8 cellular contexts compared by ENCODE assay signal in genomic region chr9:127770905-127771569, GRCh38. TPM values are rescaled to one million over a fixed set of nuclear protein-coding genes. Genes with fewer than 3 reads are reported as not detected.
DNase-seq lines count a peak whose midpoint lies in the region; ATAC-seq, FAIRE-seq and TF ChIP-seq lines count a peak whose summit lies in the region.

No MANE protein-coding gene starts in this region.

- H3K27ac ChIP-seq in keratinocyte (ENCODE audit: control insufficient read depth, insufficient read depth, low read length) = peak overlapping the region; percentile 34

- H3K79me2 ChIP-seq in keratinocyte (ENCODE audit: control insufficient read depth, insufficient read depth, low read length) = no peaks in the 10 kb centered on the region

- H2AFZ ChIP-seq in keratinocyte (ENCODE audit: control insufficient read depth, low read length) = peak overlapping the region; percentile 75

- in situ Hi-C loops in GM18951 (cut with MboI; ENCODE audit: low sequenced_read_pairs, unreplicated experiment) = no loop called here

- peak; percentile 41 for FAIRE-seq in keratinocyte (lab: Jason Lieb, UNC)

- no peaks in the 10 kb centered on the region for H4K20me1 ChIP-seq in keratinocyte (ENCODE audit: control insufficient read depth, extremely low read depth, insufficient read depth, low read length)

- H3K4me2 ChIP-seq in keratinocyte (ENCODE audit: control insufficient read depth, extremely low read depth, insufficient read depth, low read depth, low read length) = peak overlapping the region; percentile 87

- H3K4me3 ChIP-seq in keratinocyte (ENCODE audit: control insufficient read depth in 2 of 3, extremely low read depth in 1 of 3, insufficient read depth in 2 of 3, low read depth in 1 of 3, low read length in 3 of 3) = peak overlapping the region; percentile 48 to 73 (median 64)

- peaks cover 10% of the 10 kb centered on the region for H3K4me1 ChIP-seq in keratinocyte (ENCODE audit: control insufficient read depth, extremely low read depth, insufficient read depth, low read length)

- H3K36me3 ChIP-seq in keratinocyte (ENCODE audit: control insufficient read depth in 2 of 2, extremely low read depth in 1 of 2, insufficient read depth in 2 of 2, low read length in 2 of 2) = no peaks in the 10 kb centered on the region

- peak; percentile 36 for TF ChIP-seq POLR2A in GM18951 (IDR thresholded peaks at IDR 0.05; ENCODE audit: extremely low read depth, insufficient read depth, insufficient read length)

- no peaks in the 10 kb centered on the region for H3K9me1 ChIP-seq in keratinocyte (ENCODE audit: control insufficient read depth, extremely low read depth, insufficient read depth, low read length)

- DNase-seq in AG08396 (ENCODE audit: low spot score) (peak; percentile 98), NCI-H2227 treated with DMSO at 0.1 percent for 48 hours (lab: John Stamatoyannopoulos, UW) (peak; percentile 96), cerebellar nuclear complex (lab: John Stamatoyannopoulos, UW) (peak; percentile 62), keratinocyte (ENCODE audit: low read depth, low spot score) (peak; percentile 85)
- peak; percentile 82 for DNase-seq in activated CD4-positive, CD25-positive, alpha-beta regulatory T cell treated with anti-CD3 and anti-CD28 coated beads, Interleukin-2, amount 50 U/mL, for 16 hours (ENCODE audit: low read depth, low spot score)
- peak; percentile 96 for DNase-seq in stimulated activated CD4-positive, alpha-beta T cell treated with anti-CD3 and anti-CD28 coated beads, Interleukin-12 subunit alpha, Interleukin-12 subunit beta, amount 100 ng/mL, for 4 hours

- dilution Hi-C loops in keratinocyte (cut with MboI; ENCODE audit: extremely low pct_ligation_motif_present, low sequenced_read_pairs) = no loop called here

- TF ChIP-seq CTCF in keratinocyte (optimal IDR thresholded peaks at IDR 0.05 in 1 of 3, IDR thresholded peaks at IDR 0.05 in 1 of 3, conservative IDR thresholded peaks at IDR 0.05 in 1 of 3; ENCODE audit: extremely low read depth in 1 of 3, insufficient read depth in 2 of 3, low read length in 3 of 3) = no peak

- H3K27me3 ChIP-seq in keratinocyte (ENCODE audit: control insufficient read depth, extremely low read depth, insufficient read depth, low read length) = no peaks in the 10 kb centered on the region

- ATAC-seq in HG03175 (IDR thresholded peaks at IDR 0.05; ENCODE audit: unreplicated experiment) = peak; percentile 86

- no peaks in the 10 kb centered on the region for H3K9me3 ChIP-seq in keratinocyte (ENCODE audit: control insufficient read depth, low read depth, low read length)

- H3K9ac ChIP-seq in keratinocyte (ENCODE audit: control insufficient read depth, extremely low read depth, insufficient read depth, low read length) = peak overlapping the region; percentile 46

RNA-seq across cellular contexts. Expression of gene SH2D3C, which starts 7.4 kb away (rescaled TPM):
- 0.12 to 0.21 TPM in 2 of 3 replicates, not detected in the other for polyA plus RNA-seq in keratinocyte
- not detected for polyA plus RNA-seq in keratinocyte (2011; ENCODE audit: low read depth)
- 0.07 and 0.13 TPM in 2 replicates for polyA plus RNA-seq in keratinocyte (2011; cell fraction: cytosol; rRNA removed)
- 0.06 and 0.27 TPM in 2 replicates for polyA plus RNA-seq in keratinocyte (2011; cell fraction: nucleus; rRNA removed)
- polyA plus RNA-seq in keratinocyte (2012; ENCODE audit: low replicate concordance) = 0.13 and 0.18 TPM in 2 replicates
- polyA minus RNA-seq in keratinocyte = 0.16 TPM in 1 of 3 replicates, not detected in the others
- polyA minus RNA-seq in keratinocyte (2011; cell fraction: cytosol; rRNA and poly(A)+ RNA removed) = not detected
- polyA minus RNA-seq in keratinocyte (2011; cell fraction: nucleus; rRNA and poly(A)+ RNA removed) = not detected in 2 replicates

RNA-seq across cellular contexts. Expression of gene CDK9, which starts 14.8 kb away (rescaled TPM):
- 39.0 to 100.0 TPM (median 47.8 TPM) in 3 replicates for polyA plus RNA-seq in keratinocyte
- 35.0 TPM for polyA plus RNA-seq in keratinocyte (2011; ENCODE audit: low read depth)
- polyA plus RNA-seq in keratinocyte (2011; cell fraction: cytosol; rRNA removed) = 41.3 and 43.3 TPM in 2 replicates
- 66.7 and 69.1 TPM in 2 replicates for polyA plus RNA-seq in keratinocyte (2011; cell fraction: nucleus; rRNA removed)
- 49.0 and 57.9 TPM in 2 replicates for polyA plus RNA-seq in keratinocyte (2012; ENCODE audit: low replicate concordance)
- 65.3 to 79.5 TPM (median 73.0 TPM) in 3 replicates for polyA minus RNA-seq in keratinocyte
- 65.2 TPM for polyA minus RNA-seq in keratinocyte (2011; cell fraction: cytosol; rRNA and poly(A)+ RNA removed)
- polyA minus RNA-seq in keratinocyte (2011; cell fraction: nucleus; rRNA and poly(A)+ RNA removed) = 33.9 and 50.0 TPM in 2 replicates

RNA-seq across cellular contexts. Expression of gene FPGS, which starts 31.6 kb away (rescaled TPM):
- 38.2 to 65.0 TPM (median 56.3 TPM) in 3 replicates for polyA plus RNA-seq in keratinocyte
- 19.2 TPM for polyA plus RNA-seq in keratinocyte (2011; ENCODE audit: low read depth)
- polyA plus RNA-seq in keratinocyte (2011; cell fraction: cytosol; rRNA removed) = 42.2 and 62.6 TPM in 2 replicates
- polyA plus RNA-seq in keratinocyte (2011; cell fraction: nucleus; rRNA removed) = 83.1 and 97.6 TPM in 2 replicates
- 23.7 and 67.7 TPM in 2 replicates for polyA plus RNA-seq in keratinocyte (2012; ENCODE audit: low replicate concordance)
- 45.2 to 134 TPM (median 50.4 TPM) in 3 replicates for polyA minus RNA-seq in keratinocyte
- polyA minus RNA-seq in keratinocyte (2011; cell fraction: cytosol; rRNA and poly(A)+ RNA removed) = 85.6 TPM
- 38.2 and 44.2 TPM in 2 replicates for polyA minus RNA-seq in keratinocyte (2011; cell fraction: nucleus; rRNA and poly(A)+ RNA removed)

RNA-seq across cellular contexts. Expression of gene TOR2A, which starts 35.9 kb away (rescaled TPM):
- polyA plus RNA-seq in keratinocyte = 2.3 to 5.9 TPM (median 4.1 TPM) in 3 replicates
- 4.1 TPM for polyA plus RNA-seq in keratinocyte (2011; ENCODE audit: low read depth)
- polyA plus RNA-seq in keratinocyte (2011; cell fraction: cytosol; rRNA removed) = 3.7 and 6.1 TPM in 2 replicates
- 9.9 and 12.0 TPM in 2 replicates for polyA plus RNA-seq in keratinocyte (2011; cell fraction: nucleus; rRNA removed)
- 7.8 and 8.8 TPM in 2 replicates for polyA plus RNA-seq in keratinocyte (2012; ENCODE audit: low replicate concordance)
- polyA minus RNA-seq in keratinocyte = 1.7 to 7.1 TPM (median 2.6 TPM) in 3 replicates
- 9.2 TPM for polyA minus RNA-seq in keratinocyte (2011; cell fraction: cytosol; rRNA and poly(A)+ RNA removed)
- 2.8 and 5.9 TPM in 2 replicates for polyA minus RNA-seq in keratinocyte (2011; cell fraction: nucleus; rRNA and poly(A)+ RNA removed)

RNA-seq across cellular contexts. Expression of gene TTC16, which starts 55.2 kb away (rescaled TPM):
- 0.03 to 0.05 TPM in 2 of 3 replicates, not detected in the other for polyA plus RNA-seq in keratinocyte
- polyA plus RNA-seq in keratinocyte (2011; ENCODE audit: low read depth) = not detected
- polyA plus RNA-seq in keratinocyte (2011; cell fraction: cytosol; rRNA removed) = 0.01 TPM in 1 of 2 replicates, not detected in the other
- 0.08 TPM in 1 of 2 replicates, not detected in the other for polyA plus RNA-seq in keratinocyte (2011; cell fraction: nucleus; rRNA removed)
- not detected in 2 replicates for polyA plus RNA-seq in keratinocyte (2012; ENCODE audit: low replicate concordance)
- 0.10 TPM in 1 of 3 replicates, not detected in the others for polyA minus RNA-seq in keratinocyte
- not detected for polyA minus RNA-seq in keratinocyte (2011; cell fraction: cytosol; rRNA and poly(A)+ RNA removed)
- not detected in 2 replicates for polyA minus RNA-seq in keratinocyte (2011; cell fraction: nucleus; rRNA and poly(A)+ RNA removed)

Comparison
In these comparisons a context has a peak if more than half of its experiments do, and no peak if none do; other contexts are left out.
1. Peak in every context shown above with its lines: DNase-seq, ATAC-seq, H3K4me3 ChIP-seq and H3K27ac ChIP-seq.